In the genomic region with DNA sequence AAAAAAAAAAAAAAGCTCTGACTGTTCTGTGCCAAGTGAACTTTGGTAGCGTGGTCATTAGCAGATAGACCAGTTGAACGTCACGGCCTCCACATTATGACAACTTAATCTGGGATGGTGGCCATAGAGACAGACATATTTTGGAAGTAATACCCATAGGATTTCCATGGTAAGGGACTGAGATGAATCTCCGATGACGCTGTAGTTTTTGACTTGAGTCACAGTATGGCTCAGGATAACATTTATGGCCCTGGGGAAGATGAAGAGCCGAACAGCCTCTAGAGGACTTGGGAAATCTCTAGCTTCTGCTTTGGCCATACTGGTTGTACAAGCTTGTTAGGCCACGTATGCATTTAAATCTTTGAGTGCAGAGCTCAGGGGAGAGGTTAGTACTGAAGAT, we compare ENCODE assay signal across 34 cellular contexts.
"Had no signal": no experiment of that assay in that cellular context is flagged by ENCODE, and none has a peak within 500 bp of the region (broad histone marks: within the 10 kb centered on the region; RNA-seq: fewer than 3 reads in every experiment).

No MANE protein-coding gene starts in this region.

- H3K9ac ChIP-seq: KMS-11 had no signal

- H3K27ac ChIP-seq: KMS-11 had no signal

- DNase-seq: Karpas-422, Kasumi-1, MG63, MM.1S, MV-4-11, NCI-H1048, NCI-H1092, NCI-H1092 treated with DMSO at 0.1 percent for 48 hours, NCI-H1105 treated with DMSO at 0.1 percent for 48 hours, NCI-H1417, NCI-H1417 treated with DMSO at 0.1 percent for 48 hours, NCI-H1436, NCI-H1436 treated with DMSO at 0.1 percent for 48 hours, NCI-H146, NCI-H1694, NCI-H1694 treated with DMSO at 0.1 percent for 48 hours, NCI-H187, NCI-H187 treated with DMSO at 0.1 percent for 48 hours, NCI-H1930, NCI-H2029, NCI-H2029 treated with DMSO at 0.1 percent for 48 hours, NCI-H2081, NCI-H2081 treated with DMSO at 0.1 percent for 48 hours, NCI-H2107, NCI-H2171, NCI-H2171 treated with DMSO at 0.1 percent for 48 hours, NCI-H2227 treated with DMSO at 0.1 percent for 48 hours, NCI-H226, NCI-H345, NCI-H446, NCI-H446 treated with DMSO at 0.1 percent for 48 hours, NCI-H510A, NCI-H510A treated with DMSO at 0.1 percent for 48 hours had no signal

- H3K36me3 ChIP-seq: MG63 had no signal

- H3K9me3 ChIP-seq: MG63 had no signal

- H3K4me2 ChIP-seq: KMS-11 had no signal

- H3K27me3 ChIP-seq: MG63 had no signal

- H3K4me3 ChIP-seq: MG63 had no signal
